ENCODE assay signal across 2 cellular contexts in the genomic region with DNA sequence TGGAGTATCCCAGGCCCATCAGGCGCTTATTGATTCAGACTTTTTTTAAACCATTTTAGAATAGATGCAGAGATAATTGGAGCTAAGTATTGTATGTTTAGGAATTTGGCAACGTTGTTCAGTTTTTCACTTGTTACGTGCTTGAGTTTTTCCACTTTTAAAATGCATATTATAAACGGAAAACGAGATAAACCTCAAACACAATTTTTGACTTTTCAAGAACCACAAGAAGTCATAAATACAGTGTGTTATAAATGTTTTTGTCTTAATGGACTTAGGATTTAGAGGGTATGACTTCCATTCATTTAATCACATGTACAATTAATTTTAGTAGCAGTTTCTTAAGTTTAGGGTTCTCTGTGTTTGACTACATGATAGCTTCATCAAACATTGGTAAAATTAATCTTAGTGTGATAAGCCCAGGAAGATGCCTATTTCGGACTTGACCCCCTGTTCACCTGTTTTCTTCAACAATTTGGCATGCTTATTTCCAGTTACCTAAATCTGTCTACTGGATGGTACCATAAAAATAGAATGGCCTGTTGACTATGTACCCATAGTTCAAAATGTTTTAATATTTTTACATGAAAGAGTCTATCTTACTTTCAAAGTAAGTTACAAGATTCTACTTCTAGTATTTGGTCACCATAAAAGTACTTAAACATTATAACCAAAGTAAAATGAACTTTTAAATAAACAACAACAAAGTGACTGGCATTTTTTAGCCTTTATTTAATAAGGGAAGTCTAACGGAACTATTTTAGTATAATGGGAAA.
TF ChIP-seq lines count a peak whose summit lies in the region.

No MANE protein-coding gene starts in this region.

TF ChIP-seq in SK-N-SH, 30 proteins besides CTCF, POLR2A, EP300 and RAD21 (continued from another document):
- no peak for TF ChIP-seq ZBTB33 (IDR thresholded peaks at IDR 0.05; ENCODE audit: borderline replicate concordance, low read depth)

TF ChIP-seq in SK-N-SH treated with all-trans-retinoic acid at 6 μM for 48 hours, 23 proteins besides CTCF, POLR2A, EP300 and RAD21 (continued from another document):
- no peak for TF ChIP-seq POU6F1 (CRISPR knock-in tag; IDR thresholded peaks at IDR 0.05; ENCODE audit: borderline replicate concordance, low read depth)
- TF ChIP-seq TCF4 (CRISPR knock-in tag; IDR thresholded peaks at IDR 0.05; ENCODE audit: borderline replicate concordance), result no peak
- no peak for TF ChIP-seq ZC3H10 (CRISPR knock-in tag; IDR thresholded peaks at IDR 0.05)
